In genomic region chr1:225464851-225465792, GRCh38 we compare ENCODE assay signal across 16 cellular contexts. TPM values are rescaled to one million over a fixed set of nuclear protein-coding genes. Genes with fewer than 3 reads are reported as not detected.
DNase-seq lines count a peak whose midpoint lies in the region; ATAC-seq and FAIRE-seq lines count a peak whose summit lies in the region.
"Had no signal": no experiment of that assay in that cellular context is flagged by ENCODE, and none has a peak within 500 bp of the region (broad histone marks: within the 10 kb centered on the region; RNA-seq: fewer than 3 reads in every experiment).

No MANE protein-coding gene starts in this region.

- peak overlapping the region; percentile 43 for H3K4me3 ChIP-seq in SJCRH30
- no peak overlapping the region for H3K4me3 ChIP-seq in iPS DF 6.9 (ENCODE audit: low read length)
- no peak overlapping the region for H3K4me3 ChIP-seq in small intestine (ENCODE audit: low read depth in 1 of 2, low read length in 2 of 2)
- H3K4me3 ChIP-seq: hepatocyte, stomach had no signal

- H3K36me3 ChIP-seq in SJCRH30 = no peaks in the 10 kb centered on the region
- no peaks in the 10 kb centered on the region for H3K36me3 ChIP-seq in iPS DF 6.9 (ENCODE audit: control insufficient read depth, insufficient read depth, low read length)
- H3K36me3 ChIP-seq in small intestine (ENCODE audit: control insufficient read depth in 2 of 2, insufficient read depth in 2 of 2, low read length in 2 of 2) = no peaks in the 10 kb centered on the region
- H3K36me3 ChIP-seq: stomach had no signal

- peak overlapping the region; percentile 81 for H3K27ac Mint-ChIP-seq in activated T-cell treated with anti-CD3 and anti-CD28 coated beads, Interleukin-2, amount 50 U/mL, for 24 hours

- H3K4me1 ChIP-seq in SJCRH30 (peaks cover 60% of the 10 kb centered on the region), iPS DF 6.9 (ENCODE audit: control insufficient read depth, insufficient read depth, low read length) (peaks cover 12% of the 10 kb centered on the region), small intestine (ENCODE audit: control insufficient read depth in 2 of 2, insufficient read depth in 1 of 2, low read depth in 1 of 2, low read length in 1 of 2) (peaks cover 0 to 7% of the 10 kb centered on the region in 2 donors)

- H3K27me3 ChIP-seq in SJCRH30 = no peaks in the 10 kb centered on the region
- H3K27me3 ChIP-seq in iPS DF 6.9 (ENCODE audit: control insufficient read depth, insufficient read depth, low read length) = no peaks in the 10 kb centered on the region
- no peaks in the 10 kb centered on the region for H3K27me3 ChIP-seq in small intestine (ENCODE audit: control insufficient read depth in 2 of 2, insufficient read depth in 2 of 2, low read length in 2 of 2)
- H3K27me3 ChIP-seq: hepatocyte, stomach had no signal

- H3K9me3 ChIP-seq in SJCRH30 (replicated peaks) = no peaks in the 10 kb centered on the region
- H3K9me3 ChIP-seq in iPS DF 6.9 (ENCODE audit: control insufficient read depth, insufficient read depth, low read length) = no peaks in the 10 kb centered on the region
- H3K9me3 ChIP-seq in small intestine (ENCODE audit: control insufficient read depth, low read depth) = no peaks in the 10 kb centered on the region
- H3K9me3 ChIP-seq: stomach had no signal

- no peak for ATAC-seq in activated T-cell treated with anti-CD3 and anti-CD28 coated beads, Interleukin-2, amount 50 U/mL, for 4 hours
- no peak for ATAC-seq in HG03342 (IDR thresholded peaks at IDR 0.05; ENCODE audit: unreplicated experiment)
- ATAC-seq: sciatic nerve had no signal

- FAIRE-seq in small intestine (lab: Jason Lieb, UNC) = no peak
- FAIRE-seq: bronchial epithelial cell, GM12891 had no signal

- H3K27ac ChIP-seq in SJCRH30 (no peak overlapping the region), iPS DF 6.9 (ENCODE audit: low read length) (no peak overlapping the region), small intestine (ENCODE audit: low read depth in 1 of 2, low read length in 1 of 2) (no peak overlapping the region)
- H3K27ac ChIP-seq: C4-2B, hepatocyte, stomach, VCaP had no signal

- H3K36me3 Mint-ChIP-seq in activated T-cell treated with anti-CD3 and anti-CD28 coated beads, Interleukin-2, amount 50 U/mL, for 24 hours (ENCODE audit: low read depth) = peaks cover 3% of the 10 kb centered on the region
- H3K36me3 Mint-ChIP-seq in activated T-cell treated with anti-CD3 and anti-CD28 coated beads, Interleukin-2, amount 50 U/mL, for 4 hours (ENCODE audit: insufficient read depth) = no peaks in the 10 kb centered on the region

- DNase-seq in activated T-cell treated with anti-CD3 and anti-CD28 coated beads, Interleukin-2, amount 50 U/mL, for 24 hours = peak; percentile 29
- no peak for DNase-seq in activated T-cell treated with anti-CD3 and anti-CD28 coated beads, Interleukin-2, amount 50 U/mL, for 4 hours
- DNase-seq in SJCRH30 = peak; percentile 48 to 60
- peak; percentile 45 for DNase-seq in iPS DF 6.9 (ENCODE audit: low read depth, low spot score)
- DNase-seq in small intestine = peak; percentile 56
- DNase-seq in SW480 (ENCODE audit: low spot score) = no peak
- no peak for DNase-seq in HPDE6-E6E7 (ENCODE audit: extremely low spot score)
- DNase-seq: HCEC 1CT, stomach had no signal

- H3K4me3 Mint-ChIP-seq in activated T-cell treated with anti-CD3 and anti-CD28 coated beads, Interleukin-2, amount 50 U/mL, for 24 hours = no peak overlapping the region
- H3K4me3 Mint-ChIP-seq in activated T-cell treated with anti-CD3 and anti-CD28 coated beads, Interleukin-2, amount 50 U/mL, for 4 hours = no peak overlapping the region

- peaks cover 51% of the 10 kb centered on the region for H3K4me1 Mint-ChIP-seq in activated T-cell treated with anti-CD3 and anti-CD28 coated beads, Interleukin-2, amount 50 U/mL, for 24 hours (ENCODE audit: low read depth)
- H3K4me1 Mint-ChIP-seq in activated T-cell treated with anti-CD3 and anti-CD28 coated beads, Interleukin-2, amount 50 U/mL, for 4 hours (ENCODE audit: low read depth) = peaks cover 66% of the 10 kb centered on the region

- no peaks in the 10 kb centered on the region for H3K9me3 Mint-ChIP-seq in activated T-cell treated with anti-CD3 and anti-CD28 coated beads, Interleukin-2, amount 50 U/mL, for 24 hours
- H3K9me3 Mint-ChIP-seq in activated T-cell treated with anti-CD3 and anti-CD28 coated beads, Interleukin-2, amount 50 U/mL, for 4 hours = no peaks in the 10 kb centered on the region

- WGBS in iPS DF 6.9 (ENCODE audit: insufficient coverage, insufficient read length) = no CpG with 5 or more reads among the region's 15 CpGs
- 58 to 64% (median 64%) methylated on average over 15 of the region's 15 CpGs for WGBS in small intestine, 3 donors

- H3K27me3 Mint-ChIP-seq in activated T-cell treated with anti-CD3 and anti-CD28 coated beads, Interleukin-2, amount 50 U/mL, for 24 hours = no peaks in the 10 kb centered on the region
- H3K27me3 Mint-ChIP-seq in activated T-cell treated with anti-CD3 and anti-CD28 coated beads, Interleukin-2, amount 50 U/mL, for 4 hours (ENCODE audit: low read depth) = no peaks in the 10 kb centered on the region

RNA-seq across cellular contexts. Expression of gene LBR, which starts 37.3 kb away (rescaled TPM):
- 10 to 100 TPM; 71.0 to 89.9 (median 78.9) TPM for total RNA-seq in activated T-cell treated with anti-CD3 and anti-CD28 coated beads, Interleukin-2, amount 50 U/mL, for 4 hours
- total RNA-seq in SJCRH30 (2014; rRNA removed; shearing (Covaris generic)) = 145 TPM in 2 replicates
- 10 to 100 TPM in 1 of 3 donors, 1 to 10 TPM in 2; 7.3 to 64.9 (median 9.4) TPM for polyA plus RNA-seq in small intestine

Comparison
In these comparisons a context has a peak if more than half of its experiments do, and no peak if none do; other contexts are left out.
1. DNase-seq: peak in activated T-cell treated with anti-CD3 and anti-CD28 coated beads, Interleukin-2, amount 50 U/mL, for 24 hours (single experiment), SJCRH30 (2 of 2), iPS DF 6.9 (single experiment) and small intestine (single experiment); none in activated T-cell treated with anti-CD3 and anti-CD28 coated beads, Interleukin-2, amount 50 U/mL, for 4 hours (single experiment), SW480 (single experiment) and HPDE6-E6E7 (single experiment).